Comparison of ENCODE assay signal across 8 cellular contexts in genomic region chr6:22470454-22471368, GRCh38.
DNase-seq lines count a peak whose midpoint lies in the region; ATAC-seq, FAIRE-seq and TF ChIP-seq lines count a peak whose summit lies in the region.

No MANE protein-coding gene starts in this region.

- peaks cover 5% of the 10 kb centered on the region for H3K9me3 Mint-ChIP-seq in neural progenitor cell

- H3K79me2 ChIP-seq in H1 (ENCODE audit: control insufficient read depth in 1 of 2, insufficient read depth in 2 of 2, low read length in 2 of 2) (no peaks in the 10 kb centered on the region), neural progenitor cell (ENCODE audit: low read depth) (no peaks in the 10 kb centered on the region)

- no peak overlapping the region for H2AK5ac ChIP-seq in H1 (ENCODE audit: low read depth, low read length)

- no peak overlapping the region for H4K91ac ChIP-seq in H1 (replicated peaks; ENCODE audit: insufficient read length, low read length)

- CTCF ChIA-PET in H1 (lab: Charles Lee; ENCODE audit: partially characterized antibody) = interaction anchor here (0.6 kb wide), 1 partner anchor 1112 kb away, joined by 3 read pairs; no protein-coding TSS in a partner anchor

- H3K4me1 Mint-ChIP-seq in neural progenitor cell = peaks cover 24% of the 10 kb centered on the region

- H3K4me3 ChIP-seq in H1 (ENCODE audit: extremely low read depth in 1 of 4, insufficient read depth in 2 of 4, low read depth in 3 of 4, low read length in 4 of 4) (no peak overlapping the region), neural progenitor cell (no peak overlapping the region)

- H3K14ac ChIP-seq in H1 (ENCODE audit: insufficient read length) = no peak overlapping the region

- in situ Hi-C loops in GM13977 (cut with MboI; ENCODE audit: low pct_unique_long_range_greater_than_20kb, low sequenced_read_pairs, unreplicated experiment) = no loop called here

- POLR2A ChIA-PET in H1 (lab: Charles Lee; ENCODE audit: partially characterized antibody) = no interaction called here

- H4K5ac ChIP-seq in H1 (ENCODE audit: insufficient read length, low read depth, low read length) = no peak overlapping the region

- TF ChIP-seq CTCF in H1 (IDR thresholded peaks at IDR 0.05; ENCODE audit: control extremely low read depth in 1 of 3, insufficient read depth in 1 of 3, low read depth in 1 of 3, low read length in 3 of 3) (no peak), neural progenitor cell (IDR thresholded peaks at IDR 0.05) (peak; percentile 46), GM13977 (IDR thresholded peaks at IDR 0.05; ENCODE audit: extremely low read depth, insufficient read depth, missing control alignments) (no peak)

- no peak overlapping the region for H2BK5ac ChIP-seq in H1 (ENCODE audit: low read depth, low read length)

- H3K27ac ChIP-seq in H1 (ENCODE audit: low read depth, low read length) (no peak overlapping the region), neural progenitor cell (no peak overlapping the region)

- no peak overlapping the region for H2BK120ac ChIP-seq in H1 (replicated peaks; ENCODE audit: low read depth, low read length)

- H2BK12ac ChIP-seq in H1 (ENCODE audit: low read depth, low read length) = peak overlapping the region; percentile 19; the same call in 1 of the 2 replicates

- TF ChIP-seq POLR2A in H1 (IDR thresholded peaks at IDR 0.05; ENCODE audit: control extremely low read depth in 1 of 2, low read depth in 2 of 2, low read length in 2 of 2) = no peak

- no peak for TF ChIP-seq EP300 in H1 (IDR thresholded peaks at IDR 0.05; ENCODE audit: borderline replicate concordance in 1 of 2, low read depth in 2 of 2, low read length in 2 of 2)

- H3K4me2 ChIP-seq in H1 (ENCODE audit: insufficient read depth in 1 of 2, low read depth in 2 of 2, low read length in 2 of 2) = no peak overlapping the region
- peak overlapping the region; percentile 31 for H3K4me2 ChIP-seq in neural progenitor cell

- H3K56ac ChIP-seq in H1 (replicated peaks; ENCODE audit: insufficient read length, low read depth, low read length) = no peak overlapping the region

- H3K9me3 ChIP-seq in H1 (ENCODE audit: insufficient read depth in 2 of 2, low read depth in 1 of 2, low read length in 1 of 2) = no peaks in the 10 kb centered on the region
- H3K9me3 ChIP-seq in neural progenitor cell (ENCODE audit: low read depth) = no peaks in the 10 kb centered on the region

- DNase-seq in DMS153 treated with DMSO at 0.1 percent for 48 hours (lab: John Stamatoyannopoulos, UW; ENCODE audit: unreplicated experiment) = peak; percentile 92
- peak; percentile 32 for DNase-seq in NCI-H226
- DNase-seq in H1 (ENCODE audit: low read depth in 1 of 2, low spot score in 2 of 2) = no peak
- peak; percentile 33 for DNase-seq in neural progenitor cell (ENCODE audit: low spot score)
- no peak for DNase-seq in activated effector memory CD4-positive, alpha-beta T cell treated with Interleukin-2 at 50 U/mL for 16 hours
- DNase-seq in central memory CD4-positive, alpha-beta T cell = no peak
- no peak for DNase-seq in GM13977 (ENCODE audit: low spot score)

- peaks cover 12% of the 10 kb centered on the region for H3F3A ChIP-seq in neural progenitor cell (ENCODE audit: low read depth)

- FAIRE-seq in H1 (lab: Jason Lieb, UNC) = no peak

- no peaks in the 10 kb centered on the region for H3K36me3 Mint-ChIP-seq in neural progenitor cell

- H3K9ac ChIP-seq in H1 (replicated peaks in 1 of 4; ENCODE audit: extremely low read depth in 1 of 4, low read depth in 3 of 4, low read length in 3 of 4) (no peak overlapping the region), neural progenitor cell (no peak overlapping the region)

- no peak overlapping the region for H2BK20ac ChIP-seq in H1 (ENCODE audit: low read length)

- H3K4me1 ChIP-seq in H1 (replicated peaks in 1 of 4; ENCODE audit: control insufficient read depth in 3 of 4, insufficient read depth in 4 of 4, low read length in 3 of 4) (peaks cover 0 to 5% (median 4%) of the 10 kb centered on the region in 4 experiments; a peak in 3 of 7 replicates), neural progenitor cell (peaks cover 33% of the 10 kb centered on the region)

- H3K23me2 ChIP-seq in H1 (ENCODE audit: low read depth, low read length) = no peaks in the 10 kb centered on the region

- H3K23ac ChIP-seq in H1 (ENCODE audit: insufficient read length) = no peak overlapping the region

- H3K36me3 ChIP-seq in H1 (ENCODE audit: control insufficient read depth in 2 of 4, insufficient read depth in 4 of 4, low read length in 3 of 4) (no peaks in the 10 kb centered on the region), neural progenitor cell (no peaks in the 10 kb centered on the region)

- no peak overlapping the region for H3K4me3 Mint-ChIP-seq in neural progenitor cell

- no peak overlapping the region for H3K4ac ChIP-seq in H1 (replicated peaks; ENCODE audit: insufficient read length, low read depth, low read length)

- H4K20me1 ChIP-seq in H1 (replicated peaks in 1 of 2; ENCODE audit: control insufficient read depth in 1 of 2, insufficient read depth in 2 of 2, low read length in 2 of 2) = no peaks in the 10 kb centered on the region
- H4K20me1 ChIP-seq in neural progenitor cell (ENCODE audit: low read depth) = no peaks in the 10 kb centered on the region

- H3K27me3 Mint-ChIP-seq in neural progenitor cell (ENCODE audit: insufficient read depth, low read depth) = peaks cover 3% of the 10 kb centered on the region

- H2AFZ ChIP-seq in H1 (ENCODE audit: low read length) (no peak overlapping the region), neural progenitor cell (replicated peaks) (no peak overlapping the region)

- H3K27me3 ChIP-seq in H1 (replicated peaks in 1 of 4; ENCODE audit: control insufficient read depth in 3 of 4, extremely low read depth in 1 of 4, insufficient read depth in 3 of 4, low read length in 3 of 4) = no peaks in the 10 kb centered on the region
- H3K27me3 ChIP-seq in neural progenitor cell = no peaks in the 10 kb centered on the region

- H3K18ac ChIP-seq in H1 (ENCODE audit: extremely low read depth, low read length) = no peak overlapping the region

- no peak overlapping the region for H4K8ac ChIP-seq in H1 (ENCODE audit: extremely low read depth, insufficient read depth, low read length)

- no peaks in the 10 kb centered on the region for H3K79me1 ChIP-seq in H1 (ENCODE audit: low read depth, low read length)

- TF ChIP-seq RAD21 in H1 (IDR thresholded peaks at IDR 0.05 in 1 of 2, conservative IDR thresholded peaks at IDR 0.05 in 1 of 2; ENCODE audit: low read depth in 2 of 2, low read length in 2 of 2) = peak; percentile 22 to 36; a peak in 3 of 4 replicates

- no peak overlapping the region for H3K27ac Mint-ChIP-seq in neural progenitor cell

- H2BK15ac ChIP-seq in H1 (ENCODE audit: low read length) = no peak overlapping the region

- no peak for ATAC-seq in GM21717 (IDR thresholded peaks at IDR 0.05; ENCODE audit: unreplicated experiment)

- WGBS in H1 (ENCODE audit: extremely low coverage in 1 of 2, insufficient coverage in 1 of 2, insufficient read length in 1 of 2, insufficient replicate concordance in 2 of 2, low coverage in 1 of 2, low lambda C conversion rate in 2 of 2, missing lambda C conversion rate in 1 of 2), 2 experiments = 83% methylated on average over 8 of the region's 8 CpGs; no CpG with 5 or more reads in 1 of the 2 experiments

TF ChIP-seq in H1, 55 proteins besides CTCF, POLR2A, EP300 and RAD21:
- TF ChIP-seq HDAC6 (IDR thresholded peaks at IDR 0.05; ENCODE audit: low read depth, low read length) = no peak

Comparison
In these comparisons a context has a peak if more than half of its experiments do, and no peak if none do; other contexts are left out.
1. DNase-seq: peak in DMS153 treated with DMSO at 0.1 percent for 48 hours (single experiment), NCI-H226 (single experiment) and neural progenitor cell (single experiment); none in H1 (0 of 2), activated effector memory CD4-positive, alpha-beta T cell treated with Interleukin-2 at 50 U/mL for 16 hours (single experiment), central memory CD4-positive, alpha-beta T cell (single experiment) and GM13977 (single experiment).